Comparison of ENCODE assay signal across 8 cellular contexts in genomic region chrX:153900806-153901752, GRCh38. TPM values are rescaled to one million over a fixed set of nuclear protein-coding genes. Genes with fewer than 3 reads are reported as not detected.
DNase-seq lines count a peak whose midpoint lies in the region; ATAC-seq and TF ChIP-seq lines count a peak whose summit lies in the region.

No MANE protein-coding gene starts in this region.

- peaks cover 4% of the 10 kb centered on the region for H3K27me3 Mint-ChIP-seq in T-helper 1 cell treated with Interleukin-12 subunit alpha and Interleukin-12 subunit beta and Interleukin-4 antibody, amounts not matched to agents 30 μg/mL and 1 μg/mL, for 36 hours (ENCODE audit: low read depth)
- no peaks in the 10 kb centered on the region for H3K27me3 Mint-ChIP-seq in memory B cell
- peaks cover 3% of the 10 kb centered on the region for H3K27me3 Mint-ChIP-seq in type B pancreatic cell

- peak; percentile 93 for ATAC-seq in memory B cell (ENCODE audit: low read depth)

- H3K27ac Mint-ChIP-seq in T-helper 1 cell treated with Interleukin-12 subunit alpha and Interleukin-12 subunit beta and Interleukin-4 antibody, amounts not matched to agents 30 μg/mL and 1 μg/mL, for 36 hours = peak overlapping the region; percentile 67
- H3K27ac Mint-ChIP-seq in memory B cell (peak overlapping the region; percentile 90), type B pancreatic cell (no peak overlapping the region)

- TF ChIP-seq CTCF in type B pancreatic cell (conservative IDR thresholded peaks at IDR 0.05) = no peak

- in situ Hi-C loops in T47D (cut with HindIII; ENCODE audit: low pct_unique_long_range_greater_than_20kb, low sequenced_read_pairs) = no loop called here

- DNase-seq in GM04504 (ENCODE audit: low read depth) (peak; percentile 66), GOT3 (lab: John Stamatoyannopoulos, UW) (peak; percentile 23), MV-4-11 (lab: John Stamatoyannopoulos, UW) (peak; percentile 86), T47D (ENCODE audit: low read depth in 1 of 2, low spot score in 1 of 2) (peak; percentile 45 to 46), memory B cell (ENCODE audit: low spot score in 2 of 2) (peak in 1 of 2 donors; percentile 61), type B pancreatic cell (ENCODE audit: extremely low spot score, unreplicated experiment) (no peak), cerebellar nuclear complex (lab: John Stamatoyannopoulos, UW) (no peak)

- H3K4me1 Mint-ChIP-seq in T-helper 1 cell treated with Interleukin-12 subunit alpha and Interleukin-12 subunit beta and Interleukin-4 antibody, amounts not matched to agents 30 μg/mL and 1 μg/mL, for 36 hours (ENCODE audit: low read depth) = peaks cover 28% of the 10 kb centered on the region
- H3K4me1 Mint-ChIP-seq in memory B cell (peaks cover 33% of the 10 kb centered on the region), type B pancreatic cell (ENCODE audit: unreplicated experiment) (no peaks in the 10 kb centered on the region)

- H3K4me3 Mint-ChIP-seq in T-helper 1 cell treated with Interleukin-12 subunit alpha and Interleukin-12 subunit beta and Interleukin-4 antibody, amounts not matched to agents 30 μg/mL and 1 μg/mL, for 36 hours = peak overlapping the region; percentile 51
- peak overlapping the region; percentile 77 for H3K4me3 Mint-ChIP-seq in memory B cell
- H3K4me3 Mint-ChIP-seq in type B pancreatic cell = peak overlapping the region; percentile 6

- H3K36me3 Mint-ChIP-seq in T-helper 1 cell treated with Interleukin-12 subunit alpha and Interleukin-12 subunit beta and Interleukin-4 antibody, amounts not matched to agents 30 μg/mL and 1 μg/mL, for 36 hours (ENCODE audit: low read depth) = peaks cover 3% of the 10 kb centered on the region
- H3K36me3 Mint-ChIP-seq in memory B cell = peaks cover 2% of the 10 kb centered on the region
- H3K36me3 Mint-ChIP-seq in type B pancreatic cell = no peaks in the 10 kb centered on the region

- no peaks in the 10 kb centered on the region for H3K9me3 Mint-ChIP-seq in T-helper 1 cell treated with Interleukin-12 subunit alpha and Interleukin-12 subunit beta and Interleukin-4 antibody, amounts not matched to agents 30 μg/mL and 1 μg/mL, for 36 hours
- no peaks in the 10 kb centered on the region for H3K9me3 Mint-ChIP-seq in memory B cell
- H3K9me3 Mint-ChIP-seq in type B pancreatic cell = no peaks in the 10 kb centered on the region

RNA-seq across cellular contexts. Expression of gene AVPR2, which starts 3.4 kb away (rescaled TPM):
- not detected in 2 replicates for total RNA-seq in type B pancreatic cell (ENCODE audit: low replicate concordance)

RNA-seq across cellular contexts. Expression of gene L1CAM, which starts 15.1 kb away (rescaled TPM):
- total RNA-seq in type B pancreatic cell (ENCODE audit: low replicate concordance) = 2.9 and 12.6 TPM in 2 replicates

RNA-seq across cellular contexts. Expression of gene ARHGAP4, which starts 25.0 kb away (rescaled TPM):
- 7.7 and 8.8 TPM in 2 replicates for total RNA-seq in type B pancreatic cell (ENCODE audit: low replicate concordance)

RNA-seq across cellular contexts. Expression of gene NAA10, which starts 33.8 kb away (rescaled TPM):
- total RNA-seq in type B pancreatic cell (ENCODE audit: low replicate concordance) = 73.8 and 82.7 TPM in 2 replicates

RNA-seq across cellular contexts. Expression of gene RENBP, which starts 43.4 kb away (rescaled TPM):
- total RNA-seq in type B pancreatic cell (ENCODE audit: low replicate concordance) = 4.9 and 6.7 TPM in 2 replicates

Comparison
In these comparisons a context has a peak if more than half of its experiments do, and no peak if none do; other contexts are left out.
1. DNase-seq: peak in GM04504 (single experiment), GOT3 (single experiment), MV-4-11 (single experiment) and T47D (2 of 2); none in type B pancreatic cell (single experiment) and cerebellar nuclear complex (0 of 2).
2. H3K4me3 Mint-ChIP-seq: peak in every context shown above with its lines; median percentile 77 in memory B cell; 51 in T-helper 1 cell treated with Interleukin-12 subunit alpha and Interleukin-12 subunit beta and Interleukin-4 antibody, amounts not matched to agents 30 μg/mL and 1 μg/mL, for 36 hours; 6 in type B pancreatic cell.